9 cellular contexts compared by ENCODE assay signal in genomic region chr3:53162672-53163458, GRCh38. TPM values are rescaled to one million over a fixed set of nuclear protein-coding genes. Genes with fewer than 3 reads are reported as not detected.
A peak's percentile ranks its signal among the peaks of the same experiment; 100 is the strongest.
DNase-seq lines count a peak whose midpoint lies in the region; ATAC-seq and TF ChIP-seq lines count a peak whose summit lies in the region.
"Had no signal": no experiment of that assay in that cellular context is flagged by ENCODE, and none has a peak within 500 bp of the region (broad histone marks: within the 10 kb centered on the region; RNA-seq: fewer than 3 reads in every experiment).

No MANE protein-coding gene starts in this region.

- no peaks in the 10 kb centered on the region for H3K9me3 ChIP-seq in trophoblast cell (ENCODE audit: insufficient read depth, low read depth, low read length)

- TF ChIP-seq CTCF in AG10803 (conservative IDR thresholded peaks at IDR 0.05; ENCODE audit: low read length) (no peak), WTC11 (IDR thresholded peaks at IDR 0.05) (no peak), dorsolateral prefrontal cortex (IDR thresholded peaks at IDR 0.05 in 54 of 56, conservative IDR thresholded peaks at IDR 0.05 in 2 of 56; ENCODE audit: low read depth in 1 of 56, partially characterized antibody in 56 of 56) (no peak)

- POLR2A ChIA-PET in WTC11 (lab: Charles Lee): no interaction called here

- no peak overlapping the region for H3K14ac ChIP-seq in trophoblast cell (ENCODE audit: low read length)

- peak overlapping the region; percentile 90 for H3K4me3 ChIP-seq in AG10803 (ENCODE audit: low read length)
- H3K4me3 ChIP-seq in dorsolateral prefrontal cortex: peak overlapping the region in 47 of 59 donors; percentile 5 to 87 (median 73)
- H3K4me3 ChIP-seq in trophoblast cell (ENCODE audit: low read depth, low read length): no peak overlapping the region

- no peak overlapping the region for H4K12ac ChIP-seq in trophoblast cell (ENCODE audit: low read depth, low read length)

- H3K9me3 Mint-ChIP-seq in WTC11: no peaks in the 10 kb centered on the region

- peaks cover 5% of the 10 kb centered on the region for H3K79me2 ChIP-seq in trophoblast cell (ENCODE audit: control insufficient read depth, insufficient read depth, low read length, poor library complexity)

- ATAC-seq in GM21825 (IDR thresholded peaks at IDR 0.05; ENCODE audit: unreplicated experiment) (peak; percentile 22), WTC11 (no peak), GM21528 (IDR thresholded peaks at IDR 0.05; ENCODE audit: low FRiP score, unreplicated experiment) (no peak)

- no peak overlapping the region for H2BK12ac ChIP-seq in trophoblast cell (ENCODE audit: low read length)

- H2AK5ac ChIP-seq in trophoblast cell (ENCODE audit: low read length): no peak overlapping the region

- no peak overlapping the region for H2AFZ ChIP-seq in trophoblast cell (ENCODE audit: insufficient read depth, low read length, poor library complexity)

- H3K9ac ChIP-seq in trophoblast cell (ENCODE audit: low read length): no peak overlapping the region

- peaks cover 4 to 17% of the 10 kb centered on the region in 2 experiments for H3K4me1 ChIP-seq in trophoblast cell (ENCODE audit: control insufficient read depth in 1 of 2, insufficient read depth in 2 of 2, low read length in 2 of 2)

- DNase-seq in AG10803 (ENCODE audit: low read depth) (peak; percentile 12), WTC11 (ENCODE audit: low spot score) (no peak), dorsolateral prefrontal cortex (peak in 1 of 10 donors; percentile 46), trophoblast cell (no peak), NCI-H146 (lab: John Stamatoyannopoulos, UW) (no peak), AML-193 (lab: John Stamatoyannopoulos, UW) (no peak)

- intact Hi-C loops in dorsolateral prefrontal cortex (cut with DNase I): no loop called here

- H3K27me3 ChIP-seq in dorsolateral prefrontal cortex (no peaks in the 10 kb centered on the region), trophoblast cell (ENCODE audit: insufficient read depth, low read length) (peaks cover 3% of the 10 kb centered on the region)

- no peak overlapping the region for H4K8ac ChIP-seq in trophoblast cell (ENCODE audit: low read depth, low read length)

- H2BK120ac ChIP-seq in trophoblast cell (ENCODE audit: insufficient read depth, low read length, poor library complexity): no peak overlapping the region

- H4K91ac ChIP-seq in trophoblast cell (ENCODE audit: low read depth, low read length): no peak overlapping the region

- H2BK5ac ChIP-seq in trophoblast cell (ENCODE audit: low read depth, low read length, poor library complexity): no peak overlapping the region

- WGBS in trophoblast cell (ENCODE audit: extremely low coverage, insufficient coverage, insufficient read length): no CpG with 5 or more reads among the region's 12 CpGs

- peaks cover 15% of the 10 kb centered on the region for H3K27me3 Mint-ChIP-seq in WTC11 (ENCODE audit: low read depth)

- H3K27ac ChIP-seq in dorsolateral prefrontal cortex (peak overlapping the region in 27 of 59 donors; percentile 10 to 90 (median 63)), trophoblast cell (ENCODE audit: low read depth, low read length) (no peak overlapping the region)

- H3K79me1 ChIP-seq in trophoblast cell (ENCODE audit: low read length): peaks cover 6% of the 10 kb centered on the region

- H3K36me3 ChIP-seq in trophoblast cell (ENCODE audit: control insufficient read depth in 1 of 2, insufficient read depth in 2 of 2, low read length in 2 of 2): no peaks in the 10 kb centered on the region

- CTCF ChIA-PET in WTC11 (lab: Charles Lee): interaction anchor here (1.0 to 3.9 kb wide), 3 partner anchors 23 to 53 kb away, joined by 3 to 17 read pairs (median 9); no protein-coding TSS in a partner anchor

- peak overlapping the region; percentile 50 for H3K27ac Mint-ChIP-seq in WTC11

- H3K23ac ChIP-seq in trophoblast cell (ENCODE audit: low read length): peak overlapping the region; percentile 45

- peaks cover 36% of the 10 kb centered on the region for H3K4me1 Mint-ChIP-seq in WTC11

- peak overlapping the region; percentile 76 for H3K4me3 Mint-ChIP-seq in WTC11

- no peak overlapping the region for H3K4me2 ChIP-seq in trophoblast cell (ENCODE audit: low read length)

- H3K4ac ChIP-seq in trophoblast cell (ENCODE audit: low read depth, low read length): no peak overlapping the region

- no peaks in the 10 kb centered on the region for H3K36me3 Mint-ChIP-seq in WTC11

- H3K18ac ChIP-seq in trophoblast cell (ENCODE audit: low read length): no peak overlapping the region

TF ChIP-seq in WTC11, 78 proteins besides CTCF, POLR2A, EP300 and RAD21 (continues in another document):
- TF ChIP-seq TEAD4 (CRISPR knock-in tag; IDR thresholded peaks at IDR 0.05) (no peak), ZNF425 (CRISPR knock-in tag; conservative IDR thresholded peaks at IDR 0.05) (no peak), SOX15 (CRISPR knock-in tag; IDR thresholded peaks at IDR 0.05) (no peak), NFYB (CRISPR knock-in tag; conservative IDR thresholded peaks at IDR 0.05; ENCODE audit: low read depth) (no peak), FOXP4 (CRISPR knock-in tag; IDR thresholded peaks at IDR 0.05) (no peak), ZNF121 (CRISPR knock-in tag; IDR thresholded peaks at IDR 0.05) (no peak), MYBL2 (CRISPR knock-in tag; IDR thresholded peaks at IDR 0.05) (no peak), STAT6 (CRISPR knock-in tag; conservative IDR thresholded peaks at IDR 0.05; ENCODE audit: low read depth) (no peak), NFATC4 (CRISPR knock-in tag; IDR thresholded peaks at IDR 0.05) (no peak), GABPB1 (CRISPR knock-in tag; IDR thresholded peaks at IDR 0.05) (no peak), TCF7 (CRISPR knock-in tag; IDR thresholded peaks at IDR 0.05; ENCODE audit: low read depth) (no peak), TEAD1 (CRISPR knock-in tag; IDR thresholded peaks at IDR 0.05) (no peak), ETV6 (CRISPR knock-in tag; IDR thresholded peaks at IDR 0.05) (no peak), E2F1 (CRISPR knock-in tag; IDR thresholded peaks at IDR 0.05) (no peak)

RNA-seq across cellular contexts. Expression of gene PRKCD, which starts 1.9 kb away (rescaled TPM):
- 16.7 to 19.2 TPM (median 18.0 TPM) in 3 replicates for total RNA-seq in WTC11 (2021)
- 10 to 100 TPM in 106 of 120 experiments, 1 to 10 TPM in 14; 6.1 to 36.1 (median 14.7) TPM for total RNA-seq in dorsolateral prefrontal cortex
- polyA plus RNA-seq in trophoblast cell (2013): 10.6 and 11.2 TPM in 2 replicates
- polyA plus RNA-seq: neural cell had no signal

RNA-seq across cellular contexts. Expression of gene RFT1, which starts 32.6 kb away (rescaled TPM):
- total RNA-seq in WTC11 (2021) (26.3 to 28.0 TPM (median 27.1 TPM) in 3 replicates), dorsolateral prefrontal cortex (10 to 100 TPM in 118 of 120 experiments, 1 to 10 TPM in 2; 8.0 to 22.2 (median 15.5) TPM)
- 10.1 and 10.5 TPM in 2 replicates for polyA plus RNA-seq in trophoblast cell (2013)
